Comparison of ENCODE assay signal across 8 cellular contexts in genomic region chr2:200713003-200713703, GRCh38.
DNase-seq lines count a peak whose midpoint lies in the region; ATAC-seq and TF ChIP-seq lines count a peak whose summit lies in the region.

No MANE protein-coding gene starts in this region.

- H3K4me3 Mint-ChIP-seq in GM23338 = peak overlapping the region; percentile 70; the same call in 2 of the 3 replicates
- peak overlapping the region; percentile 69 for H3K4me3 Mint-ChIP-seq in activated T-helper 2 cell treated with anti-CD3 and anti-CD28 coated beads, Interferon-gamma antibody, Interleukin-2, Interleukin-4, amounts not matched to agents 10 μg/mL and 5 μg/mL and 100 μg/mL, durations not matched to agents 14 hours and 24 hours and 36 hours (ENCODE audit: low read depth)
- H3K4me3 Mint-ChIP-seq in natural killer cell = peak overlapping the region; percentile 78

- H3K27ac Mint-ChIP-seq in GM23338 (peak overlapping the region; percentile 92), natural killer cell (peak overlapping the region; percentile 96 to 98)
- peak overlapping the region; percentile 99 for H3K27ac Mint-ChIP-seq in activated T-helper 2 cell treated with anti-CD3 and anti-CD28 coated beads, Interferon-gamma antibody, Interleukin-2, Interleukin-4, amounts not matched to agents 10 μg/mL and 5 μg/mL and 100 μg/mL, durations not matched to agents 14 hours and 24 hours and 36 hours

- intact Hi-C loops in activated T-helper 2 cell treated with anti-CD3 and anti-CD28 coated beads, Interferon-gamma antibody, Interleukin-2, Interleukin-4, amounts not matched to agents 10 μg/mL and 5 μg/mL and 100 μg/mL, durations not matched to agents 14 hours and 24 hours and 36 hours (cut with micrococcal nuclease) = loop anchor here (1.0 to 5.0 kb wide), 11 partner anchors 10 to 469 kb away; partner anchors contain the start of genes BZW1, CASP10, CLK1 and HYCC2
- intact Hi-C loops in natural killer cell (cut with micrococcal nuclease) = loop anchor here (1.0 to 10.0 kb wide), 11 partner anchors 22 to 1319 kb away; partner anchors contain the start of genes BZW1, CFLAR, CLK1 and FZD7

- H3K36me3 Mint-ChIP-seq in GM23338 (ENCODE audit: low read depth) = no peaks in the 10 kb centered on the region
- H3K36me3 Mint-ChIP-seq in activated T-helper 2 cell treated with anti-CD3 and anti-CD28 coated beads, Interferon-gamma antibody, Interleukin-2, Interleukin-4, amounts not matched to agents 10 μg/mL and 5 μg/mL and 100 μg/mL, durations not matched to agents 14 hours and 24 hours and 36 hours (ENCODE audit: low read depth) = no peaks in the 10 kb centered on the region
- no peaks in the 10 kb centered on the region for H3K36me3 Mint-ChIP-seq in natural killer cell

- H3K27me3 ChIP-seq in GM23338 (ENCODE audit: insufficient read depth) = no peaks in the 10 kb centered on the region

- no peaks in the 10 kb centered on the region for H4K20me1 ChIP-seq in GM23338 (replicated peaks; ENCODE audit: insufficient read depth)

- H3K4me3 ChIP-seq in GM23338 = peak overlapping the region; percentile 44
- peak overlapping the region; percentile 53 for H3K4me3 ChIP-seq in fibroblast of pulmonary artery (replicated peaks; ENCODE audit: low read depth, low read length)

- TF ChIP-seq CTCF in GM23338 (conservative IDR thresholded peaks at IDR 0.05; ENCODE audit: low read depth in 2 of 2) (peak; percentile 86 to 89), fibroblast of pulmonary artery (IDR thresholded peaks at IDR 0.05; ENCODE audit: low read length, missing control alignments) (peak; percentile 88), natural killer cell (IDR thresholded peaks at IDR 0.05) (peak; percentile 74)

- ATAC-seq in GM23338 (peak; percentile 94), natural killer cell (peak; percentile 94 to 99 (median 99))

- peaks cover 3% of the 10 kb centered on the region; the same call in 1 of the 2 replicates for H3K4me1 ChIP-seq in GM23338 (ENCODE audit: insufficient read depth)

- peak overlapping the region; percentile 64 for H3K4me2 ChIP-seq in GM23338

- H2AFZ ChIP-seq in GM23338 = peak overlapping the region; percentile 45

- H3K9me2 ChIP-seq in GM23338 (ENCODE audit: insufficient read depth) = no peaks in the 10 kb centered on the region

- H3K4me1 Mint-ChIP-seq in GM23338 = peaks cover 9% of the 10 kb centered on the region
- H3K4me1 Mint-ChIP-seq in activated T-helper 2 cell treated with anti-CD3 and anti-CD28 coated beads, Interferon-gamma antibody, Interleukin-2, Interleukin-4, amounts not matched to agents 10 μg/mL and 5 μg/mL and 100 μg/mL, durations not matched to agents 14 hours and 24 hours and 36 hours (ENCODE audit: low read depth) = peaks cover 38% of the 10 kb centered on the region
- H3K4me1 Mint-ChIP-seq in natural killer cell = peaks cover 12 to 13% of the 10 kb centered on the region in 2 donors

- H3K27ac ChIP-seq in GM23338 (ENCODE audit: low read depth) = no peak overlapping the region

- DNase-seq in EL (peak; percentile 97), GM23338 (ENCODE audit: low spot score) (peak; percentile 94), Kasumi-1 (lab: John Stamatoyannopoulos, UW) (peak; percentile 100), RPMI7951 (ENCODE audit: low read depth) (peak; percentile 99), fibroblast of pulmonary artery (ENCODE audit: low read depth) (peak; percentile 94), natural killer cell (peak; percentile 87)
- DNase-seq in activated T-helper 2 cell treated with anti-CD3 and anti-CD28 coated beads, Interferon-gamma antibody, Interleukin-2, Interleukin-4, amounts not matched to agents 10 μg/mL and 5 μg/mL and 100 μg/mL, durations not matched to agents 14 hours and 24 hours and 36 hours (ENCODE audit: low spot score) = peak; percentile 89
- peak; percentile 77 to 95 (median 90) for DNase-seq in stimulated activated naive CD4-positive, alpha-beta T cell (lab: John Stamatoyannopoulos, UW)

- no peaks in the 10 kb centered on the region for H3K36me3 ChIP-seq in GM23338 (ENCODE audit: insufficient read depth)

- H3K9me3 Mint-ChIP-seq in GM23338 = no peaks in the 10 kb centered on the region
- H3K9me3 Mint-ChIP-seq in activated T-helper 2 cell treated with anti-CD3 and anti-CD28 coated beads, Interferon-gamma antibody, Interleukin-2, Interleukin-4, amounts not matched to agents 10 μg/mL and 5 μg/mL and 100 μg/mL, durations not matched to agents 14 hours and 24 hours and 36 hours = no peaks in the 10 kb centered on the region
- H3K9me3 Mint-ChIP-seq in natural killer cell = no peaks in the 10 kb centered on the region

- no peaks in the 10 kb centered on the region for H3K79me2 ChIP-seq in GM23338 (replicated peaks; ENCODE audit: insufficient read depth)

- H3F3A ChIP-seq in GM23338 (replicated peaks; ENCODE audit: low read depth) = no peaks in the 10 kb centered on the region

- H3K27me3 Mint-ChIP-seq in GM23338 (ENCODE audit: insufficient read depth, low read depth, poor library complexity) = peaks cover 10% of the 10 kb centered on the region
- H3K27me3 Mint-ChIP-seq in activated T-helper 2 cell treated with anti-CD3 and anti-CD28 coated beads, Interferon-gamma antibody, Interleukin-2, Interleukin-4, amounts not matched to agents 10 μg/mL and 5 μg/mL and 100 μg/mL, durations not matched to agents 14 hours and 24 hours and 36 hours (ENCODE audit: low read depth) = no peaks in the 10 kb centered on the region
- H3K27me3 Mint-ChIP-seq in natural killer cell (ENCODE audit: low read depth in 2 of 2) = peaks cover 0 to 7% of the 10 kb centered on the region in 2 donors

TF ChIP-seq in GM23338, 12 proteins besides CTCF, POLR2A, EP300 and RAD21 (continues in another document):
- TF ChIP-seq ZNF114 (CRISPR knock-in tag; IDR thresholded peaks at IDR 0.05) (no peak), NANOG (IDR thresholded peaks at IDR 0.05; ENCODE audit: borderline replicate concordance) (no peak), POLR2AphosphoS5 (IDR thresholded peaks at IDR 0.05; ENCODE audit: low read depth) (peak; percentile 60), REST (IDR thresholded peaks at IDR 0.05; ENCODE audit: unreplicated experiment) (no peak)
